Comparison of ENCODE assay signal across 34 cellular contexts in the genomic region with DNA sequence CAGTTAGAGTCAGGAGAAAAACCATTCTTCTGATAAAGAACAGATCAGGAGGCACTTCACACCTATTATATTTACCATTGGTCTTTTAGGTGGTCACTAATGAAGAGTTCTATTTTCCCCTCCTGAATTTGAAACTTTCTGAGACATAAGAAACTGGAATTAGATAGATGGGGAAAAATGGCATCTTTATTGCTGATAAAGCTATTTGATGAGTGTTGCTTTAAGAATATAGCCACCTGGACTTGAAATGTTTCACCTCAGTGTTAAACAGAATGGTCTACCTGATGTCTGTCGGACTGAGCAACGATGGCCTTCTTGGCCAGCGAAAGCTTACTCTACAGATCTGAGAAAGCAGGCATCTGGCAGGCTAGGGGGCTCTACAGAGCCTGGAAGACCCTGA.
"Had no signal": no experiment of that assay in that cellular context is flagged by ENCODE, and none has a peak within 500 bp of the region (broad histone marks: within the 10 kb centered on the region; RNA-seq: fewer than 3 reads in every experiment).

No MANE protein-coding gene starts in this region.

- H3K27ac ChIP-seq: adrenal gland, body of pancreas, brain microvascular endothelial cell, breast epithelium, VCaP had no signal

- ATAC-seq: activated CD8-positive, alpha-beta T cell treated with anti-CD3 and anti-CD28 coated beads for 36 hours; activated naive CD4-positive, alpha-beta T cell treated with anti-CD3 and anti-CD28 coated beads, Interleukin-2, amount 50 U/mL, for 72 hours; activated T-cell treated with anti-CD3 and anti-CD28 coated beads, Interleukin-2, amount 50 U/mL, for 4 hours; activated T-cell treated with anti-CD3 and anti-CD28 coated beads, Interleukin-2, amount 50 U/mL, for 72 hours; activated T-helper 17 cell treated with anti-CD3 and anti-CD28 coated beads, Interleukin-2, amount 50 U/mL, for 72 hours; body of pancreas had no signal

- H3K9me3 ChIP-seq: adrenal gland, body of pancreas, breast epithelium had no signal

- H3K4me1 ChIP-seq: adrenal gland, body of pancreas, breast epithelium had no signal

- H3K4me3 ChIP-seq: adrenal gland, body of pancreas, breast epithelium had no signal

- FAIRE-seq: astrocyte, TTC549 had no signal

- DNase-seq: activated B cell treated with CpG ODN at 0.5 μM for 24 hours; activated CD4-positive, alpha-beta memory T cell treated with anti-CD3 and anti-CD28 coated beads for 36 hours; activated CD4-positive, alpha-beta T cell treated with anti-CD3 and anti-CD28 coated beads for 4 hours; activated CD4-positive, alpha-beta T cell treated with anti-CD3 and anti-CD28 coated beads, Interleukin-2, amount 10 ng/mL, durations not matched to agents 24 days and 14 days; activated CD4-positive, alpha-beta T cell treated with anti-CD3 and anti-CD28 coated beads, Interleukin-2, amount 50 U/mL, for 1 hour; activated CD4-positive, alpha-beta T cell treated with anti-CD3 and anti-CD28 coated beads, Interleukin-2, amount 50 U/mL, for 4 hours; activated CD4-positive, CD25-positive, alpha-beta regulatory T cell treated with anti-CD3 and anti-CD28 coated beads, Interleukin-2, amount 50 U/mL, for 72 hours; activated CD8-positive, alpha-beta memory T cell treated with anti-CD3 and anti-CD28 coated beads, Interleukin-2, amount 50 U/mL, for 4 hours; activated CD8-positive, alpha-beta T cell treated with anti-CD3 and anti-CD28 coated beads for 36 hours; activated effector memory CD4-positive, alpha-beta T cell treated with anti-CD3 and anti-CD28 coated beads, Interleukin-2, amount 50 U/mL, for 16 hours; activated gamma-delta T cell treated with Interleukin-2 at 50 U/mL for 16 hours; activated naive CD4-positive, alpha-beta T cell; activated naive CD4-positive, alpha-beta T cell treated with anti-CD3 and anti-CD28 coated beads for 36 hours; activated naive CD4-positive, alpha-beta T cell treated with anti-CD3 and anti-CD28 coated beads, Interleukin-2, amount 50 U/mL, for 16 hours; activated naive CD8-positive, alpha-beta T cell treated with anti-CD3 and anti-CD28 coated beads for 36 hours; activated T-cell treated with anti-CD3 and anti-CD28 coated beads for 4 hours; activated T-cell treated with anti-CD3 and anti-CD28 coated beads, Interleukin-2, amount 50 U/mL, for 1 hour; activated T-cell treated with anti-CD3 and anti-CD28 coated beads, Interleukin-2, amount 50 U/mL, for 4 hours; activated T-cell treated with anti-CD3 and anti-CD28 coated beads, Interleukin-2, amount 50 U/mL, for 72 hours; adrenal gland; amniotic stem cell; aorta; body of pancreas; brain microvascular endothelial cell; central memory CD4-positive, alpha-beta T cell; T-helper 1 cell; T-helper 2 cell; T-helper 9 cell had no signal

- H3K36me3 ChIP-seq: adrenal gland, brain microvascular endothelial cell, breast epithelium had no signal

- H3K27me3 ChIP-seq: adrenal gland, body of pancreas, brain microvascular endothelial cell, breast epithelium had no signal
